ENCODE assay signal across 8 cellular contexts in the genomic region with DNA sequence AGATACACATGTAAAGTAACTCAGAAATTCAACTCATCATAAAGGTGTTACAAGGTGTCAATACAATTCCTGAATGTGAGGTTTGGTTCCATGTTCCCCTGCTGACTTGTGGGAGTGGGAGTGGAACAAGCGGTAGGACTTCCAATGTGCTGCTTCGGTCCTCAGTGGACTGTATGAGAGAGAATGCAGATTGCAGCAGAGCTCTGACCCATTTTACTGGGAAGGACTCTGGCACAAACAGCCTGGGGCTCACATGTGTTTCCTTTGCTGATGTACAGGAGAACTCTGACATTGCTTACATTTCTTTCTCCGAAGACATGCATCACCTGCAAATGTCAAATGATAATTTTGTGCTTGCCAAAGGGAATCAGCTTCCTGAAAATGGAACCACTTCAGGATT.
"Had no signal": no experiment of that assay in that cellular context is flagged by ENCODE, and none has a peak within 500 bp of the region (broad histone marks: within the 10 kb centered on the region; RNA-seq: fewer than 3 reads in every experiment).

No MANE protein-coding gene starts in this region.

- H3K4me1 Mint-ChIP-seq: GM23338, H9, IgD-negative memory B cell had no signal

- DNase-seq: H9, HCEC 1CT, KBM-7 had no signal

- ATAC-seq: GM23338, HepG2 had no signal

- H3K9me3 Mint-ChIP-seq: H9, IgD-negative memory B cell had no signal

- H3K27ac Mint-ChIP-seq: GM23338, H9, IgD-negative memory B cell had no signal

- H3K4me3 ChIP-seq: GM23338 had no signal

- H3K4me3 Mint-ChIP-seq: GM23338, H9, IgD-negative memory B cell had no signal

- H3K27ac ChIP-seq: HL-60, KMS-11 had no signal
